ENCODE assay signal across 1 cellular context in genomic region chr6:37499433-37500293, GRCh38.
TF ChIP-seq lines count a peak whose summit lies in the region.

Gene CCDC167, minus strand, starts transcription at chr6:37499893. Its CDS starts 30 bp downstream, at chr6:37499863.

TF ChIP-seq in HepG2, 621 proteins besides CTCF, POLR2A, EP300 and RAD21 (continued from another document and continues in another):
- peak; percentile 76; the same call in 1 of the 2 replicates for TF ChIP-seq ZNF614 (CRISPR knock-in tag; IDR thresholded peaks at IDR 0.05; ENCODE audit: borderline replicate concordance)
- peak; percentile 97 for TF ChIP-seq TFDP2 (CRISPR knock-in tag; IDR thresholded peaks at IDR 0.05)
- no peak for TF ChIP-seq KIAA2018 (CRISPR knock-in tag; IDR thresholded peaks at IDR 0.05; ENCODE audit: borderline replicate concordance)
- no peak for TF ChIP-seq GPBP1L1 (CRISPR knock-in tag; IDR thresholded peaks at IDR 0.05)
- TF ChIP-seq CREM (IDR thresholded peaks at IDR 0.05): peak; percentile 73
- TF ChIP-seq CREM (CRISPR knock-in tag; IDR thresholded peaks at IDR 0.05): no peak
- TF ChIP-seq ZNF530 (CRISPR knock-in tag; IDR thresholded peaks at IDR 0.05; ENCODE audit: low read depth): no peak
- no peak for TF ChIP-seq ZFP62 (CRISPR knock-in tag; IDR thresholded peaks at IDR 0.05)
- TF ChIP-seq ZBTB33 (CRISPR knock-in tag; IDR thresholded peaks at IDR 0.05): no peak
- TF ChIP-seq ARID5B (CRISPR knock-in tag; IDR thresholded peaks at IDR 0.05): no peak
- no peak for TF ChIP-seq PITX1 (CRISPR knock-in tag; IDR thresholded peaks at IDR 0.05)
- peak; percentile 44; the same call in 1 of the 2 replicates for TF ChIP-seq ZNF777 (CRISPR knock-in tag; IDR thresholded peaks at IDR 0.05)
- TF ChIP-seq ZFAT (CRISPR knock-in tag; conservative IDR thresholded peaks at IDR 0.05): no peak
- TF ChIP-seq NFYC (CRISPR knock-in tag; IDR thresholded peaks at IDR 0.05): peak; percentile 91
- TF ChIP-seq ZNF282 (IDR thresholded peaks at IDR 0.05; ENCODE audit: partially characterized antibody): no peak
- no peak for TF ChIP-seq KLF13 (CRISPR knock-in tag; IDR thresholded peaks at IDR 0.05)
- TF ChIP-seq SNAPC4 (CRISPR knock-in tag; IDR thresholded peaks at IDR 0.05): no peak
- no peak for TF ChIP-seq ARID2 (CRISPR knock-in tag; IDR thresholded peaks at IDR 0.05; ENCODE audit: borderline replicate concordance)
- TF ChIP-seq CBX1 (IDR thresholded peaks at IDR 0.05; ENCODE audit: low read depth): no peak
- no peak for TF ChIP-seq ZNF326 (CRISPR knock-in tag; IDR thresholded peaks at IDR 0.05; ENCODE audit: borderline replicate concordance)
- TF ChIP-seq MIXL1 (CRISPR knock-in tag; IDR thresholded peaks at IDR 0.05): no peak
- no peak for TF ChIP-seq ZNF333 (CRISPR knock-in tag; IDR thresholded peaks at IDR 0.05; ENCODE audit: borderline replicate concordance)
- TF ChIP-seq NFYB (CRISPR knock-in tag; IDR thresholded peaks at IDR 0.05): peak; percentile 86
- TF ChIP-seq MAZ (IDR thresholded peaks at IDR 0.05; ENCODE audit: borderline replicate concordance, low read depth, low read length): no peak
- TF ChIP-seq MAZ (CRISPR knock-in tag; IDR thresholded peaks at IDR 0.05; ENCODE audit: low read depth): peak; percentile 79; the same call in 1 of the 2 replicates
- no peak for TF ChIP-seq SP5 (CRISPR knock-in tag; IDR thresholded peaks at IDR 0.05; ENCODE audit: borderline replicate concordance, low read depth)
- TF ChIP-seq ZNF761 (CRISPR knock-in tag; conservative IDR thresholded peaks at IDR 0.05): no peak
- peak; percentile 26; the same call in 1 of the 2 replicates for TF ChIP-seq MLX (CRISPR knock-in tag; IDR thresholded peaks at IDR 0.05)
- TF ChIP-seq ZNF274 (CRISPR knock-in tag; IDR thresholded peaks at IDR 0.05): peak; percentile 77; the same call in 1 of the 2 replicates
- TF ChIP-seq ATRX (CRISPR knock-in tag; IDR thresholded peaks at IDR 0.05; ENCODE audit: borderline replicate concordance): no peak
- TF ChIP-seq ZNF569 (CRISPR knock-in tag; IDR thresholded peaks at IDR 0.05; ENCODE audit: borderline replicate concordance): no peak
- TF ChIP-seq CCDC6 (CRISPR knock-in tag; IDR thresholded peaks at IDR 0.05): 0 out of 2 replicates have a peak, but pooled peaks have one; percentile 54
- TF ChIP-seq ZBTB20 (CRISPR knock-in tag; IDR thresholded peaks at IDR 0.05; ENCODE audit: borderline replicate concordance, low read depth): no peak
- TF ChIP-seq ZNF616 (CRISPR knock-in tag; IDR thresholded peaks at IDR 0.05; ENCODE audit: low read depth): no peak
- TF ChIP-seq KDM1A (CRISPR knock-in tag; IDR thresholded peaks at IDR 0.05): no peak
- TF ChIP-seq TCF7 (IDR thresholded peaks at IDR 0.05; ENCODE audit: low read depth): no peak
- TF ChIP-seq ZFP36L2 (CRISPR knock-in tag; IDR thresholded peaks at IDR 0.05): no peak
- no peak; the same call in 1 of the 2 replicates for TF ChIP-seq ZNF563 (CRISPR knock-in tag; IDR thresholded peaks at IDR 0.05)
- no peak for TF ChIP-seq HNF4A (CRISPR knock-in tag; IDR thresholded peaks at IDR 0.05)
- no peak for TF ChIP-seq ZNF678 (CRISPR knock-in tag; IDR thresholded peaks at IDR 0.05)
- TF ChIP-seq HNF4G (IDR thresholded peaks at IDR 0.05; ENCODE audit: borderline replicate concordance, low read depth, low read length): no peak
- TF ChIP-seq HNF4G (CRISPR knock-in tag; IDR thresholded peaks at IDR 0.05; ENCODE audit: borderline replicate concordance, low read depth): no peak
